16 cellular contexts compared by ENCODE assay signal in the genomic region with DNA sequence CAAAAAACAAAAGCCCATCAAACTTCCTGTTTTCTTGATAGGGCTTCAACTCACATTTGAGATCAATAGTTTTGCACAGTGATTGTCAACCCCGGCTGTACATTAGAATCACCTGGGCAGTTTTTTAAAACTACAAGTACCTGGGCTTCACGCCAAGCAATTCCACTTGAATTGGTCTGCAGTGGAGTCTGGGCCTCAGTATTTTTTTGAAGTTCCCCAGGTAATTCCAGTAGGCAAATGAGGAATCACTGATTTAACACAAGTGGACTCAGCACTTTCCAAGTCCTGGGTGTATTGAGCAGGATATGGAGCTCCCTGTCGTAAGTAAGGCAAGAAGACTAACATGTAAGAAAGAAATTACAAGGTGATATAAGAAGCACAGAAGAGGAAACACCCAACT.
"Had no signal": no experiment of that assay in that cellular context is flagged by ENCODE, and none has a peak within 500 bp of the region (broad histone marks: within the 10 kb centered on the region; RNA-seq: fewer than 3 reads in every experiment).

No MANE protein-coding gene starts in this region.

- H3K27me3 Mint-ChIP-seq: type B pancreatic cell had no signal

- DNase-seq: dorsolateral prefrontal cortex; effector memory CD4-positive, alpha-beta T cell; heart left ventricle; hypothalamus; kidney glomerular epithelial cell; nucleus accumbens; ovary; sigmoid colon; stimulated activated CD4-positive, alpha-beta T cell treated with anti-CD3 and anti-CD28 coated beads, Interleukin-2, amount 100 ng/mL, for 24 hours; stimulated activated CD4-positive, alpha-beta T cell treated with anti-CD3 and anti-CD28 coated beads, Interleukin-4, amount 100 ng/mL, for 4 hours; stimulated activated naive CD4-positive, alpha-beta T cell had no signal

- H3K9me3 Mint-ChIP-seq: mesothelial cell of epicardium; natural killer cell treated with Interleukin-12 subunit alpha and Interleukin-12 subunit beta and Interleukin-15 and Interleukin-18, amount 100 ng/mL, for 72 hours; neural progenitor cell; type B pancreatic cell had no signal

- H3K4me3 Mint-ChIP-seq: mesothelial cell of epicardium; natural killer cell treated with Interleukin-12 subunit alpha and Interleukin-12 subunit beta and Interleukin-15 and Interleukin-18, amount 100 ng/mL, for 72 hours; neural progenitor cell; type B pancreatic cell had no signal

- H3K36me3 Mint-ChIP-seq: mesothelial cell of epicardium; natural killer cell treated with Interleukin-12 subunit alpha and Interleukin-12 subunit beta and Interleukin-15 and Interleukin-18, amount 100 ng/mL, for 72 hours; neural progenitor cell; type B pancreatic cell had no signal

- H3K4me1 Mint-ChIP-seq: mesothelial cell of epicardium, neural progenitor cell had no signal

- ATAC-seq: esophagus mucosa; natural killer cell treated with Interleukin-12 subunit alpha and Interleukin-12 subunit beta and Interleukin-15 and Interleukin-18, amount 100 ng/mL, for 72 hours had no signal

- H3K27ac Mint-ChIP-seq: mesothelial cell of epicardium; natural killer cell treated with Interleukin-12 subunit alpha and Interleukin-12 subunit beta and Interleukin-15 and Interleukin-18, amount 100 ng/mL, for 72 hours; neural progenitor cell; type B pancreatic cell had no signal
